In the genomic region with DNA sequence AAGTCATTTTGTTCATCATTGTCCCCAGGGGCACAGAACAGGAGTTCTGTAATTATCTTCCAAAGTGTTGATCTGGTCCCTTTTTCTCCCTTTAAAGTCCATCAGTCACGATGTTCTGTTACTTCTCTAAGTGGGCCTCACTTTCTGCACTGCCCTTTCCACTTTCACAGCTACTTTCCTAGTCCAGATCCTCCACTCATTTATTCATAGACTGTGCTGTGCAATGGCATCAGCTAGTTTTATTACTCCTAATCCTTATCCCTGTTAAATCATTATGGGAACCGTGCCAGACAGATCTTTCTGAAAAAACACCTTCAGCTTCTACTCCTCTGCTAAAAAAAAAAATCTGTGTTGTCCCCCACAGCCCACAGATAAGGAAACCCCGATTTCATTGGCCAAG, we compare ENCODE assay signal across 1 cellular context.
TF ChIP-seq lines count a peak whose summit lies in the region.

No MANE protein-coding gene starts in this region.

TF ChIP-seq in HEK293, 187 proteins besides CTCF, POLR2A, EP300 and RAD21 (continued from another document):
- TF ChIP-seq, protein P1, sequence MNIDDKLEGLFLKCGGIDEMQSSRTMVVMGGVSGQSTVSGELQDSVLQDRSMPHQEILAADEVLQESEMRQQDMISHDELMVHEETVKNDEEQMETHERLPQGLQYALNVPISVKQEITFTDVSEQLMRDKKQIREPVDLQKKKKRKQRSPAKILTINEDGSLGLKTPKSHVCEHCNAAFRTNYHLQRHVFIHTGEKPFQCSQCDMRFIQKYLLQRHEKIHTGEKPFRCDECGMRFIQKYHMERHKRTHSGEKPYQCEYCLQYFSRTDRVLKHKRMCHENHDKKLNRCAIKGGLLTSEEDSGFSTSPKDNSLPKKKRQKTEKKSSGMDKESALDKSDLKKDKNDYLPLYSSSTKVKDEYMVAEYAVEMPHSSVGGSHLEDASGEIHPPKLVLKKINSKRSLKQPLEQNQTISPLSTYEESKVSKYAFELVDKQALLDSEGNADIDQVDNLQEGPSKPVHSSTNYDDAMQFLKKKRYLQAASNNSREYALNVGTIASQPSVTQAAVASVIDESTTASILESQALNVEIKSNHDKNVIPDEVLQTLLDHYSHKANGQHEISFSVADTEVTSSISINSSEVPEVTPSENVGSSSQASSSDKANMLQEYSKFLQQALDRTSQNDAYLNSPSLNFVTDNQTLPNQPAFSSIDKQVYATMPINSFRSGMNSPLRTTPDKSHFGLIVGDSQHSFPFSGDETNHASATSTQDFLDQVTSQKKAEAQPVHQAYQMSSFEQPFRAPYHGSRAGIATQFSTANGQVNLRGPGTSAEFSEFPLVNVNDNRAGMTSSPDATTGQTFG (tag by site-specific recombination; IDR thresholded peaks at IDR 0.05; ENCODE audit: borderline replicate concordance): no peak
- no peak for TF ChIP-seq IKZF3 (tag by site-specific recombination; IDR thresholded peaks at IDR 0.05)
- TF ChIP-seq, protein P2, sequence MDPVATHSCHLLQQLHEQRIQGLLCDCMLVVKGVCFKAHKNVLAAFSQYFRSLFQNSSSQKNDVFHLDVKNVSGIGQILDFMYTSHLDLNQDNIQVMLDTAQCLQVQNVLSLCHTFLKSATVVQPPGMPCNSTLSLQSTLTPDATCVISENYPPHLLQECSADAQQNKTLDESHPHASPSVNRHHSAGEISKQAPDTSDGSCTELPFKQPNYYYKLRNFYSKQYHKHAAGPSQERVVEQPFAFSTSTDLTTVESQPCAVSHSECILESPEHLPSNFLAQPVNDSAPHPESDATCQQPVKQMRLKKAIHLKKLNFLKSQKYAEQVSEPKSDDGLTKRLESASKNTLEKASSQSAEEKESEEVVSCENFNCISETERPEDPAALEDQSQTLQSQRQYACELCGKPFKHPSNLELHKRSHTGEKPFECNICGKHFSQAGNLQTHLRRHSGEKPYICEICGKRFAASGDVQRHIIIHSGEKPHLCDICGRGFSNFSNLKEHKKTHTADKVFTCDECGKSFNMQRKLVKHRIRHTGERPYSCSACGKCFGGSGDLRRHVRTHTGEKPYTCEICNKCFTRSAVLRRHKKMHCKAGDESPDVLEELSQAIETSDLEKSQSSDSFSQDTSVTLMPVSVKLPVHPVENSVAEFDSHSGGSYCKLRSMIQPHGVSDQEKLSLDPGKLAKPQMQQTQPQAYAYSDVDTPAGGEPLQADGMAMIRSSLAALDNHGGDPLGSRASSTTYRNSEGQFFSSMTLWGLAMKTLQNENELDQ (tag by site-specific recombination; IDR thresholded peaks at IDR 0.05; ENCODE audit: low read depth): no peak
- TF ChIP-seq ZBTB1 (tag by site-specific recombination; IDR thresholded peaks at IDR 0.05): no peak
- no peak for TF ChIP-seq MZF1 (tag by site-specific recombination; IDR thresholded peaks at IDR 0.05; ENCODE audit: borderline replicate concordance)
- no peak for TF ChIP-seq ZNF335 (tag by site-specific recombination; conservative IDR thresholded peaks at IDR 0.05)
- TF ChIP-seq, protein P3, sequence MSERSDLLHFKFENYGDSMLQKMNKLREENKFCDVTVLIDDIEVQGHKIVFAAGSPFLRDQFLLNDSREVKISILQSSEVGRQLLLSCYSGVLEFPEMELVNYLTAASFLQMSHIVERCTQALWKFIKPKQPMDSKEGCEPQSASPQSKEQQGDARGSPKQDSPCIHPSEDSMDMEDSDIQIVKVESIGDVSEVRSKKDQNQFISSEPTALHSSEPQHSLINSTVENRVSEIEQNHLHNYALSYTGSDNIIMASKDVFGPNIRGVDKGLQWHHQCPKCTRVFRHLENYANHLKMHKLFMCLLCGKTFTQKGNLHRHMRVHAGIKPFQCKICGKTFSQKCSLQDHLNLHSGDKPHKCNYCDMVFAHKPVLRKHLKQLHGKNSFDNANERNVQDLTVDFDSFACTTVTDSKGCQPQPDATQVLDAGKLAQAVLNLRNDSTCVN (tag by site-specific recombination; optimal IDR thresholded peaks at IDR 0.05): no peak
- TF ChIP-seq, protein P4, sequence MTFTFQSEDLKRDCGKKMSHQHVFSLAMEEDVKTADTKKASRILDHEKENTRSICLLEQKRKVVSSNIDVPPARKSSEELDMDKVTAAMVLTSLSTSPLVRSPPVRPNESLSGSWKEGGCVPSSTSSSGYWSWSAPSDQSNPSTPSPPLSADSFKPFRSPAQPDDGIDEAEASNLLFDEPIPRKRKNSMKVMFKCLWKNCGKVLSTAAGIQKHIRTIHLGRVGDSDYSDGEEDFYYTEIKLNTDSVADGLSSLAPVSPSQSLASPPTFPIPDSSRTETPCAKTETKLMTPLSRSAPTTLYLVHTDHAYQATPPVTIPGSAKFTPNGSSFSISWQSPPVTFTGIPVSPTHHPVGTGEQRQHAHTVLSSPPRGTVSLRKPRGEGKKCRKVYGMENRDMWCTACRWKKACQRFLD (tag by site-specific recombination; IDR thresholded peaks at IDR 0.05): no peak
- TF ChIP-seq, protein P5, sequence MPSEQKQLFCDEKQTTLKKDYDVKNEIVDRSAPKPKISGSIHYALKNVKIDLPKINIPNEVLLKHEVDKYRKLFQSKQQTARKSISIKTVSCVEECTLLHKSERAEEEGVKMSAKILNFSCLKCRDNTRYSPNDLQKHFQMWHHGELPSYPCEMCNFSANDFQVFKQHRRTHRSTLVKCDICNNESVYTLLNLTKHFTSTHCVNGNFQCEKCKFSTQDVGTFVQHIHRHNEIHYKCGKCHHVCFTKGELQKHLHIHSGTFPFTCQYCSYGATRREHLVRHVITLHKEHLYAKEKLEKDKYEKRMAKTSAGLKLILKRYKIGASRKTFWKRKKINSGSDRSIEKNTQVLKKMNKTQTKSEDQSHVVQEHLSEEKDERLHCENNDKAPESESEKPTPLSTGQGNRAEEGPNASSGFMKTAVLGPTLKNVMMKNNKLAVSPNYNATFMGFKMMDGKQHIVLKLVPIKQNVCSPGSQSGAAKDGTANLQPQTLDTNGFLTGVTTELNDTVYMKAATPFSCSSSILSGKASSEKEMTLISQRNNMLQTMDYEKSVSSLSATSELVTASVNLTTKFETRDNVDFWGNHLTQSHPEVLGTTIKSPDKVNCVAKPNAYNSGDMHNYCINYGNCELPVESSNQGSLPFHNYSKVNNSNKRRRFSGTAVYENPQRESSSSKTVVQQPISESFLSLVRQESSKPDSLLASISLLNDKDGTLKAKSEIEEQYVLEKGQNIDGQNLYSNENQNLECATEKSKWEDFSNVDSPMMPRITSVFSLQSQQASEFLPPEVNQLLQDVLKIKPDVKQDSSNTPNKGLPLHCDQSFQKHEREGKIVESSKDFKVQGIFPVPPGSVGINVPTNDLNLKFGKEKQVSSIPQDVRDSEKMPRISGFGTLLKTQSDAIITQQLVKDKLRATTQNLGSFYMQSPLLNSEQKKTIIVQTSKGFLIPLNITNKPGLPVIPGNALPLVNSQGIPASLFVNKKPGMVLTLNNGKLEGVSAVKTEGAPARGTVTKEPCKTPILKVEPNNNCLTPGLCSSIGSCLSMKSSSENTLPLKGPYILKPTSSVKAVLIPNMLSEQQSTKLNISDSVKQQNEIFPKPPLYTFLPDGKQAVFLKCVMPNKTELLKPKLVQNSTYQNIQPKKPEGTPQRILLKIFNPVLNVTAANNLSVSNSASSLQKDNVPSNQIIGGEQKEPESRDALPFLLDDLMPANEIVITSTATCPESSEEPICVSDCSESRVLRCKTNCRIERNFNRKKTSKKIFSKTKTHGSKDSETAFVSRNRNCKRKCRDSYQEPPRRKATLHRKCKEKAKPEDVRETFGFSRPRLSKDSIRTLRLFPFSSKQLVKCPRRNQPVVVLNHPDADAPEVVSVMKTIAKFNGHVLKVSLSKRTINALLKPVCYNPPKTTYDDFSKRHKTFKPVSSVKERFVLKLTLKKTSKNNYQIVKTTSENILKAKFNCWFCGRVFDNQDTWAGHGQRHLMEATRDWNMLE (tag by site-specific recombination; conservative IDR thresholded peaks at IDR 0.05; ENCODE audit: low read depth): no peak
- no peak for TF ChIP-seq ZSCAN30 (tag by site-specific recombination; IDR thresholded peaks at IDR 0.05)
- TF ChIP-seq ZNF112 (tag by site-specific recombination; IDR thresholded peaks at IDR 0.05): no peak
- no peak for TF ChIP-seq GLI4 (tag by site-specific recombination; IDR thresholded peaks at IDR 0.05)
- no peak for TF ChIP-seq ZNF19 (tag by site-specific recombination; IDR thresholded peaks at IDR 0.05; ENCODE audit: low read depth)
- no peak for TF ChIP-seq TRIM28 (IDR thresholded peaks at IDR 0.05; ENCODE audit: borderline replicate concordance, low read length)
- TF ChIP-seq ZNF138 (tag by site-specific recombination; IDR thresholded peaks at IDR 0.05; ENCODE audit: borderline replicate concordance): no peak
- TF ChIP-seq ZNF707 (tag by site-specific recombination; IDR thresholded peaks at IDR 0.05): no peak
- no peak for TF ChIP-seq GLI2 (tag by site-specific recombination; IDR thresholded peaks at IDR 0.05; ENCODE audit: borderline replicate concordance, low read depth)
- TF ChIP-seq ZNF174 (tag by site-specific recombination; IDR thresholded peaks at IDR 0.05): no peak
